Comparison of ENCODE assay signal across 9 cellular contexts in genomic region chr13:57624565-57625435, GRCh38. TPM values are rescaled to one million over a fixed set of nuclear protein-coding genes. Genes with fewer than 3 reads are reported as not detected.
DNase-seq lines count a peak whose midpoint lies in the region; ATAC-seq, FAIRE-seq and TF ChIP-seq lines count a peak whose summit lies in the region.
"Had no signal": no experiment of that assay in that cellular context is flagged by ENCODE, and none has a peak within 500 bp of the region (broad histone marks: within the 10 kb centered on the region; RNA-seq: fewer than 3 reads in every experiment).

No MANE protein-coding gene starts in this region.

- no peaks in the 10 kb centered on the region for H3K27me3 ChIP-seq in neural cell (ENCODE audit: insufficient read depth, low read depth, low read length)

- no peak overlapping the region for H3K27ac Mint-ChIP-seq in endothelial cell (ENCODE audit: unreplicated experiment)

- DNase-seq in Jurkat, Clone E6-1 (ENCODE audit: low read depth, low spot score) = peak; percentile 35
- DNase-seq in RCC 7860 (ENCODE audit: low spot score) (peak; percentile 11), endothelial cell (ENCODE audit: low spot score) (peak; percentile 63), posterior vena cava (ENCODE audit: low spot score) (no peak)
- no peak for DNase-seq in NK-92 treated with Interleukin-12 subunit alpha and Interleukin-12 subunit beta, amount 100 ng/mL, for 24 hours (lab: John Stamatoyannopoulos, UW)

- H3K4me2 ChIP-seq in neural cell (ENCODE audit: low read length) = no peak overlapping the region

- H3K27me3 Mint-ChIP-seq in endothelial cell (ENCODE audit: unreplicated experiment) = peaks cover 8% of the 10 kb centered on the region

- no peak overlapping the region for H3K4me3 ChIP-seq in Jurkat, Clone E6-1 (ENCODE audit: low read length)
- H3K4me3 ChIP-seq in neural cell (ENCODE audit: low read length) = no peak overlapping the region

- H3K4me1 Mint-ChIP-seq in endothelial cell (ENCODE audit: unreplicated experiment) = peaks cover 7% of the 10 kb centered on the region

- H3K9me3 Mint-ChIP-seq in endothelial cell (ENCODE audit: unreplicated experiment) = no peaks in the 10 kb centered on the region

- H3K36me3 Mint-ChIP-seq in endothelial cell (ENCODE audit: low read depth, unreplicated experiment) = peaks cover 4% of the 10 kb centered on the region

- H2AFZ ChIP-seq in neural cell (ENCODE audit: low read depth, low read length) = no peak overlapping the region

- no peak overlapping the region for H3K4me3 Mint-ChIP-seq in endothelial cell (ENCODE audit: unreplicated experiment)

- no peaks in the 10 kb centered on the region for H3F3A ChIP-seq in neural cell (ENCODE audit: insufficient read depth, low read length, poor library complexity, severe bottlenecking)

- H3K9me3 ChIP-seq in neural cell (ENCODE audit: low read length) = no peaks in the 10 kb centered on the region

- peak; percentile 79 for TF ChIP-seq RAD21 in neural cell (conservative IDR thresholded peaks at IDR 0.05)

- intact Hi-C loops in posterior vena cava (cut with DNase I) = no loop called here

- H3K27ac ChIP-seq in C4-2B (no peak overlapping the region), neural cell (ENCODE audit: low read length) (no peak overlapping the region)

- H3K36me3 ChIP-seq in neural cell (ENCODE audit: insufficient read depth, low read length) = no peaks in the 10 kb centered on the region

- peak; percentile 89 for TF ChIP-seq CTCF in C4-2B (conservative IDR thresholded peaks at IDR 0.05)
- TF ChIP-seq CTCF in endothelial cell (IDR thresholded peaks at IDR 0.05; ENCODE audit: unreplicated experiment) = peak; percentile 95
- peak; percentile 74 for TF ChIP-seq CTCF in neural cell (IDR thresholded peaks at IDR 0.05; ENCODE audit: poor library complexity, severe bottlenecking)

- TF ChIP-seq EP300 in neural cell (conservative IDR thresholded peaks at IDR 0.05; ENCODE audit: poor library complexity, severe bottlenecking) = no peak

- H4K20me1 ChIP-seq in neural cell (ENCODE audit: insufficient read depth) = no peaks in the 10 kb centered on the region

- H3K79me2 ChIP-seq in neural cell (replicated peaks; ENCODE audit: insufficient read depth, low read length) = no peaks in the 10 kb centered on the region

- no peaks in the 10 kb centered on the region for H3K9me2 ChIP-seq in neural cell (ENCODE audit: insufficient read depth, low read length)

- ATAC-seq in GM18907 (IDR thresholded peaks at IDR 0.05; ENCODE audit: unreplicated experiment) = peak; percentile 66
- ATAC-seq: left colon had no signal

- no peak overlapping the region for H3K9ac ChIP-seq in neural cell (ENCODE audit: low read length)

- peak; percentile 59 for FAIRE-seq in RCC 7860 (lab: Jason Lieb, UNC)

TF ChIP-seq in neural cell, 6 proteins besides CTCF, POLR2A, EP300 and RAD21:
- peak; percentile 76 for TF ChIP-seq SMC3 (conservative IDR thresholded peaks at IDR 0.05; ENCODE audit: poor library complexity)
- TF ChIP-seq TAF1 (IDR thresholded peaks at IDR 0.05; ENCODE audit: low read depth) = no peak

RNA-seq across cellular contexts. Expression of gene PCDH17, which starts 6.7 kb away (rescaled TPM):
- polyA plus RNA-seq in Jurkat, Clone E6-1 (2012; ENCODE audit: insufficient read depth, insufficient read length) = not detected
- total RNA-seq in endothelial cell (ENCODE audit: unreplicated experiment) = 40.2 TPM
- 6.4 and 6.5 TPM in 2 replicates for polyA plus RNA-seq in neural cell
- 24.3 and 34.6 TPM in 2 replicates for polyA minus RNA-seq in neural cell
- total RNA-seq in posterior vena cava = 10 to 100 TPM in 1 of 2 donors, 1 to 10 TPM in 1; 7.3 to 10.5 TPM

Comparison
In these comparisons a context has a peak if more than half of its experiments do, and no peak if none do; other contexts are left out.
1. DNase-seq: peak in Jurkat, Clone E6-1 (single experiment), RCC 7860 (single experiment) and endothelial cell (single experiment); none in NK-92 treated with Interleukin-12 subunit alpha and Interleukin-12 subunit beta, amount 100 ng/mL, for 24 hours (single experiment) and posterior vena cava (single experiment).
2. Peak in every context shown above with its lines, with median percentiles within 50 percentile points of each other: CTCF ChIP-seq.